18 cellular contexts compared by ENCODE assay signal in genomic region chr5:132444061-132444460, GRCh38. TPM values are rescaled to one million over a fixed set of nuclear protein-coding genes. Genes with fewer than 3 reads are reported as not detected.
A peak's percentile ranks its signal among the peaks of the same experiment; 100 is the strongest.
DNase-seq lines count a peak whose midpoint lies in the region; ATAC-seq and TF ChIP-seq lines count a peak whose summit lies in the region.
"Had no signal": no experiment of that assay in that cellular context is flagged by ENCODE, and none has a peak within 500 bp of the region (broad histone marks: within the 10 kb centered on the region; RNA-seq: fewer than 3 reads in every experiment).

No MANE protein-coding gene starts in this region.

- H3K4me1 Mint-ChIP-seq in activated CD4-positive, alpha-beta T cell treated with anti-CD3 and anti-CD28 coated beads, Interleukin-2, amount 10 ng/mL, durations not matched to agents 7 days and 5 days = peaks cover 85% of the 10 kb centered on the region
- H3K4me1 Mint-ChIP-seq in Caco-2 (ENCODE audit: low read depth, unreplicated experiment) = peaks cover 22% of the 10 kb centered on the region
- peaks cover 86 to 92% of the 10 kb centered on the region in 2 donors for H3K4me1 Mint-ChIP-seq in effector memory CD8-positive, alpha-beta T cell (ENCODE audit: low read depth in 2 of 2)

- H3K4me3 ChIP-seq in Caco-2 (ENCODE audit: low read depth, low read length) (no peak overlapping the region), spleen (no peak overlapping the region)
- H3K4me3 ChIP-seq: GM23248, left lung, ovary had no signal

- DNase-seq in activated CD4-positive, alpha-beta T cell treated with anti-CD3 and anti-CD28 coated beads, Interleukin-2, amount 10 ng/mL, durations not matched to agents 7 days and 5 days = peak; percentile 3
- no peak for DNase-seq in activated CD4-positive, alpha-beta T cell treated with anti-CD3 and anti-CD28 coated beads, Interleukin-2, amount 50 U/mL, for 4 hours
- no peak for DNase-seq in Caco-2
- no peak for DNase-seq in effector memory CD8-positive, alpha-beta T cell
- no peak for DNase-seq in spleen
- no peak for DNase-seq in T-helper 2 cell
- no peak for DNase-seq in cerebellum (ENCODE audit: low spot score)
- no peak for DNase-seq in NOMO-1 treated with DMSO at 0.1 percent for 48 hours (lab: John Stamatoyannopoulos, UW; ENCODE audit: unreplicated experiment)
- DNase-seq: activated CD4-positive, alpha-beta T cell treated with anti-CD3 and anti-CD28 coated beads, Interleukin-2, amount 50 U/mL, for 48 hours; effector CD4-positive, alpha-beta T cell; GM23248; left lung; NCI-H1930; ovary; stimulated activated CD4-positive, alpha-beta T cell treated with anti-CD3 and anti-CD28 coated beads, Interleukin-1b, Interleukin-23, amount 100 ng/mL, for 48 hours; SW 1271 had no signal

- no peaks in the 10 kb centered on the region for H3K27me3 Mint-ChIP-seq in activated CD4-positive, alpha-beta T cell treated with anti-CD3 and anti-CD28 coated beads, Interleukin-2, amount 10 ng/mL, durations not matched to agents 7 days and 5 days
- H3K27me3 Mint-ChIP-seq in Caco-2 (ENCODE audit: insufficient read depth, unreplicated experiment) = no peaks in the 10 kb centered on the region
- H3K27me3 Mint-ChIP-seq in effector memory CD8-positive, alpha-beta T cell = no peaks in the 10 kb centered on the region

- WGBS in spleen, 5 donors = 56 to 70% (median 68%) methylated on average over 7 of the region's 7 CpGs

- no peak overlapping the region for H3K4me3 Mint-ChIP-seq in activated CD4-positive, alpha-beta T cell treated with anti-CD3 and anti-CD28 coated beads, Interleukin-2, amount 10 ng/mL, durations not matched to agents 7 days and 5 days
- no peak overlapping the region for H3K4me3 Mint-ChIP-seq in Caco-2 (ENCODE audit: unreplicated experiment)
- H3K4me3 Mint-ChIP-seq in effector memory CD8-positive, alpha-beta T cell = peak overlapping the region in 1 of 2 donors; percentile 50

- TF ChIP-seq POLR2A in spleen (IDR thresholded peaks at IDR 0.05) = no peak

- H3K9me3 ChIP-seq in Caco-2 = no peaks in the 10 kb centered on the region
- no peaks in the 10 kb centered on the region for H3K9me3 ChIP-seq in spleen
- H3K9me3 ChIP-seq: left lung, ovary had no signal

- H3K9me3 Mint-ChIP-seq in activated CD4-positive, alpha-beta T cell treated with anti-CD3 and anti-CD28 coated beads, Interleukin-2, amount 10 ng/mL, durations not matched to agents 7 days and 5 days = no peaks in the 10 kb centered on the region
- H3K9me3 Mint-ChIP-seq in Caco-2 (ENCODE audit: unreplicated experiment) = peaks cover 6% of the 10 kb centered on the region
- H3K9me3 Mint-ChIP-seq in effector memory CD8-positive, alpha-beta T cell = no peaks in the 10 kb centered on the region

- no peak for ATAC-seq in effector memory CD8-positive, alpha-beta T cell (replicated peaks)
- ATAC-seq: left lung, Right ventricle myocardium inferior, sciatic nerve had no signal

- no peak for TF ChIP-seq CTCF in Caco-2 (IDR thresholded peaks at IDR 0.05; ENCODE audit: insufficient read depth in 1 of 2, low read depth in 1 of 2, low read length in 1 of 2, severe bottlenecking in 1 of 2, unreplicated experiment in 1 of 2)
- TF ChIP-seq CTCF in spleen (IDR thresholded peaks at IDR 0.05 in 8 of 11, conservative IDR thresholded peaks at IDR 0.05 in 3 of 11) = no peak

- H3K36me3 ChIP-seq in Caco-2 (ENCODE audit: control insufficient read depth, insufficient read depth, low read length) (no peaks in the 10 kb centered on the region), spleen (peaks cover 0 to 43% (median 0%) of the 10 kb centered on the region in 6 donors)
- H3K36me3 ChIP-seq: left lung, ovary had no signal

- no peak overlapping the region for H3K27ac Mint-ChIP-seq in activated CD4-positive, alpha-beta T cell treated with anti-CD3 and anti-CD28 coated beads, Interleukin-2, amount 10 ng/mL, durations not matched to agents 7 days and 5 days
- peak overlapping the region; percentile 85 for H3K27ac Mint-ChIP-seq in Caco-2 (ENCODE audit: unreplicated experiment)
- H3K27ac Mint-ChIP-seq in effector memory CD8-positive, alpha-beta T cell = peak overlapping the region; percentile 21 to 99

- CTCF ChIA-PET in activated CD4-positive, alpha-beta T cell treated with anti-CD3 and anti-CD28 coated beads, Interleukin-2, amount 10 ng/mL, durations not matched to agents 7 days and 5 days (lab: Charles Lee) = interaction anchor here (0.7 to 9.3 kb wide), 5 partner anchors 12 to 57 kb away, joined by 3 to 64 read pairs (median 8); no protein-coding TSS in a partner anchor
- CTCF ChIA-PET in Caco-2 (lab: Charles Lee) = interaction anchor here (1.2 kb wide), 1 partner anchor 47 kb away, joined by 3 read pairs; the partner anchor contains the start of gene IRF1

- H3K27ac ChIP-seq in spleen = peak overlapping the region in 6 of 8 donors; percentile 15 to 99 (median 47)
- H3K27ac ChIP-seq: GM23248 had no signal

- H3K36me3 Mint-ChIP-seq in activated CD4-positive, alpha-beta T cell treated with anti-CD3 and anti-CD28 coated beads, Interleukin-2, amount 10 ng/mL, durations not matched to agents 7 days and 5 days (ENCODE audit: low read depth) = peaks cover 79% of the 10 kb centered on the region
- H3K36me3 Mint-ChIP-seq in Caco-2 (ENCODE audit: insufficient read depth, unreplicated experiment) = peaks cover 8% of the 10 kb centered on the region
- H3K36me3 Mint-ChIP-seq in effector memory CD8-positive, alpha-beta T cell (ENCODE audit: insufficient read depth) = peaks cover 35% of the 10 kb centered on the region

- POLR2A ChIA-PET in activated CD4-positive, alpha-beta T cell treated with anti-CD3 and anti-CD28 coated beads, Interleukin-2, amount 10 ng/mL, durations not matched to agents 7 days and 5 days (lab: Charles Lee) = interaction anchor here (0.6 kb wide), 1 partner anchor 62 kb away, joined by 3 read pairs; no protein-coding TSS in a partner anchor
- POLR2A ChIA-PET in Caco-2 (lab: Charles Lee) = interaction anchor here (0.6 kb wide), 1 partner anchor 52 kb away, joined by 5 read pairs; no protein-coding TSS in a partner anchor

- no TSS peak for BruUV-seq in Caco-2 (replicated peaks; lab: Mats Ljungman, UMichigan)

- intact Hi-C loops in Caco-2 (cut with micrococcal nuclease; ENCODE audit: unreplicated experiment) = loop anchor here (1.0 to 2.0 kb wide), 3 partner anchors 15 to 52 kb away; no protein-coding TSS in a partner anchor
- intact Hi-C loops in spleen (cut with DNase I; ENCODE audit: low total_unique reads) = no loop called here

- H3K4me1 ChIP-seq in Caco-2 (peaks cover 30% of the 10 kb centered on the region), spleen (peaks cover 33 to 97% (median 89%) of the 10 kb centered on the region in 6 donors)

- H3K27me3 ChIP-seq in Caco-2 (replicated peaks; ENCODE audit: control insufficient read depth, insufficient read depth, low read length) (no peaks in the 10 kb centered on the region), spleen (replicated peaks in 1 of 7) (no peaks in the 10 kb centered on the region)
- H3K27me3 ChIP-seq: left lung, ovary had no signal

RNA-seq across cellular contexts. Expression of gene IRF1, which starts 46.5 kb away (rescaled TPM):
- 100 to 1,000 TPM; 289 to 302 TPM for total RNA-seq in activated CD4-positive, alpha-beta T cell treated with anti-CD3 and anti-CD28 coated beads, Interleukin-2, amount 10 ng/mL, durations not matched to agents 7 days and 5 days
- 16.0 and 16.8 TPM in 2 replicates for total RNA-seq in Caco-2 (2022)
- total RNA-seq in spleen = 100 to 1,000 TPM; 146 to 307 (median 165) TPM
- polyA plus RNA-seq in spleen = 100 to 1,000 TPM in 1 of 3 donors, 10 to 100 TPM in 2; 57.9 to 113 (median 59.7) TPM
- 2.4 TPM for total RNA-seq in cerebellum
